In genomic region chr16:50742521-50743150, GRCh38 we compare ENCODE assay signal across 8 cellular contexts. TPM values are rescaled to one million over a fixed set of nuclear protein-coding genes. Genes with fewer than 3 reads are reported as not detected.
A peak's percentile ranks its signal among the peaks of the same experiment; 100 is the strongest.
DNase-seq lines count a peak whose midpoint lies in the region; ATAC-seq, FAIRE-seq and TF ChIP-seq lines count a peak whose summit lies in the region.

No MANE protein-coding gene starts in this region.

- H3K27me3 Mint-ChIP-seq in GM23338 (ENCODE audit: insufficient read depth, low read depth, poor library complexity), result peaks cover 2% of the 10 kb centered on the region

- H3F3A ChIP-seq in GM23338 (replicated peaks; ENCODE audit: low read depth), result no peaks in the 10 kb centered on the region

- H3K4me3 ChIP-seq in GM23338 (peak overlapping the region; percentile 74), bronchial epithelial cell (ENCODE audit: low read depth, low read length) (peak overlapping the region; percentile 78), kidney (ENCODE audit: low read length in 2 of 2) (peak overlapping the region; percentile 83 to 92)

- H3K27me3 ChIP-seq in GM23338 (ENCODE audit: insufficient read depth) (no peaks in the 10 kb centered on the region), bronchial epithelial cell (ENCODE audit: control insufficient read depth, insufficient read depth, low read length) (no peaks in the 10 kb centered on the region)

- H3K4me2 ChIP-seq in GM23338, result peak overlapping the region; percentile 74

- no peak overlapping the region for H3K27ac Mint-ChIP-seq in GM23338

- peak overlapping the region; percentile 83 to 85 for H3K9ac ChIP-seq in kidney (ENCODE audit: low read length in 2 of 2)

- peaks cover 37% of the 10 kb centered on the region for H3K4me1 Mint-ChIP-seq in GM23338

- no peak; the same call in 1 of the 3 replicates for ATAC-seq in GM23338

- no peaks in the 10 kb centered on the region for H3K9me2 ChIP-seq in GM23338 (ENCODE audit: insufficient read depth)

- TF ChIP-seq CTCF in GM23338 (conservative IDR thresholded peaks at IDR 0.05; ENCODE audit: low read depth in 2 of 2), result no peak
- TF ChIP-seq CTCF in bronchial epithelial cell (IDR thresholded peaks at IDR 0.05; ENCODE audit: insufficient read depth, low read length, severe bottlenecking), result no peak
- TF ChIP-seq CTCF in kidney (IDR thresholded peaks at IDR 0.05; ENCODE audit: borderline replicate concordance, extremely low read depth, insufficient read depth), result no peak

- H4K20me1 ChIP-seq in GM23338 (replicated peaks; ENCODE audit: insufficient read depth), result no peaks in the 10 kb centered on the region

- no peaks in the 10 kb centered on the region; the same call in 2 of the 3 replicates for H3K9me3 Mint-ChIP-seq in GM23338

- H3K4me1 ChIP-seq in GM23338 (ENCODE audit: insufficient read depth) (peaks cover 30% of the 10 kb centered on the region), kidney (ENCODE audit: control insufficient read depth in 1 of 2, insufficient read depth in 1 of 2, low read depth in 1 of 2, low read length in 2 of 2) (peaks cover 3 to 5% of the 10 kb centered on the region in 2 donors)

- no peak overlapping the region for H3K27ac ChIP-seq in GM23338 (ENCODE audit: low read depth)
- H3K27ac ChIP-seq in kidney (ENCODE audit: low read depth in 2 of 2, low read length in 2 of 2), result peak overlapping the region; percentile 45 to 57

- FAIRE-seq in bronchial epithelial cell (lab: Jason Lieb, UNC), result no peak
- FAIRE-seq in kidney (lab: Jason Lieb, UNC), result no peak

- H2AFZ ChIP-seq in GM23338, result 0 out of 2 replicates have a peak overlapping the region, but pooled peaks have one; percentile 29

- H3K4me3 Mint-ChIP-seq in GM23338, result peak overlapping the region; percentile 83

- no peaks in the 10 kb centered on the region; the same call in 2 of the 3 replicates for H3K36me3 Mint-ChIP-seq in GM23338 (ENCODE audit: low read depth)

- H3K36me3 ChIP-seq in GM23338 (ENCODE audit: insufficient read depth) (no peaks in the 10 kb centered on the region), bronchial epithelial cell (ENCODE audit: control insufficient read depth, insufficient read depth, low read length) (peaks cover 2% of the 10 kb centered on the region), kidney (ENCODE audit: control insufficient read depth in 1 of 2, insufficient read depth in 2 of 2, low read length in 2 of 2) (no peaks in the 10 kb centered on the region)

- H3K9me3 ChIP-seq in kidney (ENCODE audit: control insufficient read depth in 1 of 2, low read length in 2 of 2), result no peaks in the 10 kb centered on the region

- no peaks in the 10 kb centered on the region for H3K79me2 ChIP-seq in GM23338 (replicated peaks; ENCODE audit: insufficient read depth)

- intact Hi-C loops in kidney (cut with DNase I), result no loop called here

- DNase-seq in AML-193 (lab: John Stamatoyannopoulos, UW) (peak; percentile 8 to 27), GM23338 (ENCODE audit: low spot score) (peak; percentile 55), T-helper 2 cell (peak in 4 of 5 experiments; percentile 26 to 71 (median 55)), bronchial epithelial cell (ENCODE audit: low read depth) (peak; percentile 38), kidney (no peak), DMS79 (lab: John Stamatoyannopoulos, UW) (no peak), cerebellar cortex (ENCODE audit: low spot score) (no peak)
- peak; percentile 48 to 64 for DNase-seq in stimulated activated CD4-positive, alpha-beta T cell treated with anti-CD3 and anti-CD28 coated beads, Interleukin-2, amount 100 ng/mL, for 24 hours

TF ChIP-seq in GM23338, 12 proteins besides CTCF, POLR2A, EP300 and RAD21 (continues in another document):
- TF ChIP-seq POLR2AphosphoS5 (IDR thresholded peaks at IDR 0.05; ENCODE audit: low read depth), result no peak
- TF ChIP-seq ZNF331 (CRISPR knock-in tag; IDR thresholded peaks at IDR 0.05; ENCODE audit: low read depth), result no peak
- no peak for TF ChIP-seq EZH2phosphoT487 (IDR thresholded peaks at IDR 0.05; ENCODE audit: unreplicated experiment)
- TF ChIP-seq ETS1 (IDR thresholded peaks at IDR 0.05), result no peak
- TF ChIP-seq CREB1 (CRISPR knock-in tag; IDR thresholded peaks at IDR 0.05; ENCODE audit: low read depth), result no peak
- TF ChIP-seq ZNF114 (CRISPR knock-in tag; IDR thresholded peaks at IDR 0.05), result no peak
- TF ChIP-seq STAT1 (IDR thresholded peaks at IDR 0.05; ENCODE audit: unreplicated experiment), result no peak
- no peak for TF ChIP-seq REST (IDR thresholded peaks at IDR 0.05; ENCODE audit: unreplicated experiment)
- no peak for TF ChIP-seq EZH2 (IDR thresholded peaks at IDR 0.05; ENCODE audit: low read depth, unreplicated experiment)
- no peak for TF ChIP-seq NANOG (IDR thresholded peaks at IDR 0.05; ENCODE audit: borderline replicate concordance)

RNA-seq across cellular contexts. Expression of gene CYLD, which starts 0.8 kb away (rescaled TPM):
- total RNA-seq in GM23338 (2014; rRNA removed; shearing (Covaris generic)), result 17.4 and 30.9 TPM in 2 replicates
- polyA plus RNA-seq in GM23338 (2016; fragmentation: Nextera tagmentation; extraction: Ambion mirVana), result 5.7 and 6.9 TPM in 2 replicates
- total RNA-seq in bronchial epithelial cell, result 27.9 and 39.7 TPM in 2 replicates
- total RNA-seq in kidney, result 48.0 TPM
- 8.9 TPM for polyA plus RNA-seq in kidney (ENCODE audit: insufficient read depth, low read depth, low replicate concordance)

RNA-seq across cellular contexts. Expression of gene NOD2, which starts 49.2 kb away (rescaled TPM):
- 0.66 and 3.3 TPM in 2 replicates for total RNA-seq in GM23338 (2014; rRNA removed; shearing (Covaris generic))
- polyA plus RNA-seq in GM23338 (2016; fragmentation: Nextera tagmentation; extraction: Ambion mirVana) (0.12 and 0.27 TPM in 2 replicates), kidney (ENCODE audit: insufficient read depth, low read depth, low replicate concordance) (0.22 TPM)
- total RNA-seq in bronchial epithelial cell (2.4 and 11.6 TPM in 2 replicates), kidney (3.6 TPM)

Comparison
In these comparisons a context has a peak if more than half of its experiments do, and no peak if none do; other contexts are left out.
1. DNase-seq: peak in AML-193 (2 of 2), GM23338 (single experiment), T-helper 2 cell (4 of 5), bronchial epithelial cell (single experiment) and stimulated activated CD4-positive, alpha-beta T cell treated with anti-CD3 and anti-CD28 coated beads, Interleukin-2, amount 100 ng/mL, for 24 hours (2 of 2); none in kidney (single experiment), DMS79 (single experiment) and cerebellar cortex (single experiment).
2. Peak in every context shown above with its lines, with median percentiles within 50 percentile points of each other: H3K4me3 ChIP-seq.